ENCODE assay signal across 13 cellular contexts in genomic region chr3:64898941-64899340, GRCh38.
A peak's percentile ranks its signal among the peaks of the same experiment; 100 is the strongest.
DNase-seq lines count a peak whose midpoint lies in the region; ATAC-seq and TF ChIP-seq lines count a peak whose summit lies in the region.
"Had no signal": no experiment of that assay in that cellular context is flagged by ENCODE, and none has a peak within 500 bp of the region (broad histone marks: within the 10 kb centered on the region; RNA-seq: fewer than 3 reads in every experiment).

No MANE protein-coding gene starts in this region.

- H3K36me3 ChIP-seq in neutrophil: no peaks in the 10 kb centered on the region
- H3K36me3 ChIP-seq in hepatocyte (replicated peaks; ENCODE audit: insufficient read depth, low read depth): no peaks in the 10 kb centered on the region

- DNase-seq in A172 (ENCODE audit: low spot score) (peak; percentile 5), HCEC 1CT (peak; percentile 27), amniotic epithelial cell (ENCODE audit: low read depth) (peak; percentile 62), hepatocyte (ENCODE audit: low spot score) (no peak), GM13977 (ENCODE audit: low spot score) (no peak)
- DNase-seq: 8988T; ACHN; CD4-positive, alpha-beta memory T cell; DMS79 had no signal

- H4K20me1 ChIP-seq in hepatocyte (ENCODE audit: insufficient read depth, poor library complexity, severe bottlenecking): no peaks in the 10 kb centered on the region

- H3K4me3 ChIP-seq in neutrophil (ENCODE audit: low read depth in 1 of 2, low read length in 1 of 2): no peak overlapping the region
- H3K4me3 ChIP-seq in hepatocyte: no peak overlapping the region
- H3K4me3 ChIP-seq: GM12878 had no signal

- ATAC-seq in HG03571 (IDR thresholded peaks at IDR 0.05; ENCODE audit: unreplicated experiment): no peak
- ATAC-seq: GM12878 had no signal

- TF ChIP-seq CTCF in neutrophil (IDR thresholded peaks at IDR 0.05) (no peak), hepatocyte (IDR thresholded peaks at IDR 0.05; ENCODE audit: poor library complexity) (no peak), GM13977 (IDR thresholded peaks at IDR 0.05; ENCODE audit: extremely low read depth, insufficient read depth, missing control alignments) (no peak)

- in situ Hi-C loops in GM13977 (cut with MboI; ENCODE audit: low pct_unique_long_range_greater_than_20kb, low sequenced_read_pairs, unreplicated experiment): no loop called here

- no peaks in the 10 kb centered on the region for H3K79me2 ChIP-seq in hepatocyte

- H3K9me3 ChIP-seq in neutrophil (no peaks in the 10 kb centered on the region), hepatocyte (ENCODE audit: low read depth) (no peaks in the 10 kb centered on the region)

- no peak overlapping the region for H3K4me2 ChIP-seq in hepatocyte

- peak overlapping the region; percentile 54 for H3K27ac ChIP-seq in neutrophil
- H3K27ac ChIP-seq in hepatocyte: no peak overlapping the region
- H3K27ac ChIP-seq: C4-2B had no signal

- H3K4me1 ChIP-seq in neutrophil (ENCODE audit: control insufficient read depth in 1 of 2, insufficient read depth in 1 of 2, low read depth in 1 of 2, low read length in 1 of 2) (peaks cover 23 to 32% of the 10 kb centered on the region in 2 experiments), hepatocyte (ENCODE audit: insufficient read depth) (peaks cover 5% of the 10 kb centered on the region)

- H3K27me3 ChIP-seq in neutrophil (no peaks in the 10 kb centered on the region), hepatocyte (no peaks in the 10 kb centered on the region)

- no peaks in the 10 kb centered on the region for H3K9me2 ChIP-seq in hepatocyte (replicated peaks; ENCODE audit: insufficient read depth)

- H2AFZ ChIP-seq in hepatocyte: no peak overlapping the region

- 75% methylated on average over 1 of the region's 1 CpG for WGBS in hepatocyte (ENCODE audit: low lambda C conversion rate, missing lambda C conversion rate)

Comparison
In these comparisons a context has a peak if more than half of its experiments do, and no peak if none do; other contexts are left out.
1. DNase-seq: peak in A172 (single experiment), HCEC 1CT (single experiment) and amniotic epithelial cell (single experiment); none in hepatocyte (single experiment) and GM13977 (single experiment).